21 cellular contexts compared by ENCODE assay signal in genomic region chr4:30753316-30753715, GRCh38. TPM values are rescaled to one million over a fixed set of nuclear protein-coding genes. Genes with fewer than 3 reads are reported as not detected.
DNase-seq lines count a peak whose midpoint lies in the region; FAIRE-seq and TF ChIP-seq lines count a peak whose summit lies in the region.
"Had no signal": no experiment of that assay in that cellular context is flagged by ENCODE, and none has a peak within 500 bp of the region (broad histone marks: within the 10 kb centered on the region; RNA-seq: fewer than 3 reads in every experiment).

No MANE protein-coding gene starts in this region.

- no peaks in the 10 kb centered on the region for H3K9me3 Mint-ChIP-seq in astrocyte (ENCODE audit: unreplicated experiment)
- H3K9me3 Mint-ChIP-seq: memory B cell, neural progenitor cell had no signal

- H3K4me3 Mint-ChIP-seq in astrocyte (ENCODE audit: unreplicated experiment): no peak overlapping the region
- H3K4me3 Mint-ChIP-seq: CD14-positive monocyte, memory B cell, neural progenitor cell had no signal

- no peaks in the 10 kb centered on the region for H3K27me3 Mint-ChIP-seq in astrocyte (ENCODE audit: low read depth, unreplicated experiment)
- H3K27me3 Mint-ChIP-seq: memory B cell had no signal

- FAIRE-seq in astrocyte (lab: Jason Lieb, UNC) (no peak), urothelium cell line (lab: Jason Lieb, UNC) (peak; percentile 98)

- no peaks in the 10 kb centered on the region for H3F3A ChIP-seq in MM.1S (ENCODE audit: insufficient read depth, low read length)

- H3K9ac ChIP-seq in astrocyte (ENCODE audit: low read length): no peak overlapping the region
- H3K9ac ChIP-seq in MM.1S (ENCODE audit: low read length): no peak overlapping the region
- H3K9ac ChIP-seq: neural progenitor cell had no signal

- H3K27me3 ChIP-seq in astrocyte (ENCODE audit: insufficient read depth, low read length): no peaks in the 10 kb centered on the region
- H3K27me3 ChIP-seq in MM.1S (replicated peaks; ENCODE audit: insufficient read depth, low read length): no peaks in the 10 kb centered on the region
- H3K27me3 ChIP-seq: gastrocnemius medialis, neural progenitor cell, suprapubic skin had no signal

- H4K20me1 ChIP-seq in astrocyte (ENCODE audit: insufficient read depth, low read length) (no peaks in the 10 kb centered on the region), MM.1S (ENCODE audit: insufficient read depth, low read length) (no peaks in the 10 kb centered on the region)

- DNase-seq in NCI-H2029 (lab: John Stamatoyannopoulos, UW): peak; percentile 5
- DNase-seq in NCI-H2029 treated with DMSO at 0.1 percent for 48 hours (lab: John Stamatoyannopoulos, UW): no peak
- DNase-seq in astrocyte (ENCODE audit: low read depth): peak; percentile 82
- peak; percentile 76 for DNase-seq in iris pigment epithelial cell (ENCODE audit: low read depth)
- peak; percentile 50 for DNase-seq in urothelium cell line (ENCODE audit: low spot score)
- no peak for DNase-seq in head of caudate nucleus
- DNase-seq in MM.1S: no peak
- no peak for DNase-seq in kidney tubule cell (ENCODE audit: low spot score)
- DNase-seq: activated CD8-positive, alpha-beta memory T cell treated with anti-CD3 and anti-CD28 coated beads, Interleukin-2, amount 50 U/mL, for 48 hours; activated naive CD4-positive, alpha-beta T cell treated with Interleukin-2 at 50 U/mL for 16 hours; effector CD4-positive, alpha-beta T cell; gastrocnemius medialis; NCI-H2107; NCI-H774; retina had no signal

- no peak overlapping the region for H3K4me3 ChIP-seq in astrocyte (ENCODE audit: insufficient read depth, low read depth, low read length)
- H3K4me3 ChIP-seq in MM.1S (ENCODE audit: low read length): no peak overlapping the region
- H3K4me3 ChIP-seq: gastrocnemius medialis, neural progenitor cell, suprapubic skin had no signal

- H3K4me2 ChIP-seq in astrocyte (ENCODE audit: low read length) (peak overlapping the region; percentile 42), MM.1S (ENCODE audit: low read depth, low read length) (no peak overlapping the region)
- H3K4me2 ChIP-seq: neural progenitor cell had no signal

- no peaks in the 10 kb centered on the region for H3K9me3 ChIP-seq in astrocyte (ENCODE audit: insufficient read depth, low read depth, low read length)
- no peaks in the 10 kb centered on the region for H3K9me3 ChIP-seq in MM.1S (replicated peaks; ENCODE audit: insufficient read depth, low read length)
- H3K9me3 ChIP-seq: gastrocnemius medialis, suprapubic skin had no signal

- peaks cover 52% of the 10 kb centered on the region for H3K4me1 ChIP-seq in astrocyte (ENCODE audit: insufficient read depth, low read length)
- no peaks in the 10 kb centered on the region for H3K4me1 ChIP-seq in MM.1S (ENCODE audit: low read length)
- H3K4me1 ChIP-seq: gastrocnemius medialis, neural progenitor cell, suprapubic skin had no signal

- no peak for TF ChIP-seq CTCF in astrocyte (IDR thresholded peaks at IDR 0.05; ENCODE audit: insufficient read depth, low read depth, low read length)
- no peak for TF ChIP-seq CTCF in MM.1S (IDR thresholded peaks at IDR 0.05; ENCODE audit: low read length)

- peak overlapping the region; percentile 45 for H3K27ac ChIP-seq in astrocyte (ENCODE audit: low read depth, low read length)
- H3K27ac ChIP-seq in MM.1S (ENCODE audit: low read length): no peak overlapping the region
- H3K27ac ChIP-seq: 22Rv1, gastrocnemius medialis, neural progenitor cell, suprapubic skin had no signal

- H3K36me3 ChIP-seq in astrocyte (ENCODE audit: insufficient read depth, low read length) (no peaks in the 10 kb centered on the region), MM.1S (replicated peaks; ENCODE audit: insufficient read depth, low read length) (no peaks in the 10 kb centered on the region)
- H3K36me3 ChIP-seq: gastrocnemius medialis, neural progenitor cell, suprapubic skin had no signal

- H3K36me3 Mint-ChIP-seq in astrocyte (ENCODE audit: low read depth, unreplicated experiment): peaks cover 2% of the 10 kb centered on the region
- H3K36me3 Mint-ChIP-seq: CD14-positive monocyte, memory B cell had no signal

- intact Hi-C loops in head of caudate nucleus (cut with DNase I): no loop called here

- H3K79me2 ChIP-seq in astrocyte (ENCODE audit: insufficient read depth, low read length) (no peaks in the 10 kb centered on the region), MM.1S (ENCODE audit: low read length) (no peaks in the 10 kb centered on the region)

- H2AFZ ChIP-seq in astrocyte (ENCODE audit: low read depth, low read length) (no peak overlapping the region), MM.1S (ENCODE audit: low read length) (no peak overlapping the region)
- H2AFZ ChIP-seq: neural progenitor cell had no signal

- peaks cover 32% of the 10 kb centered on the region for H3K4me1 Mint-ChIP-seq in astrocyte (ENCODE audit: low read depth, unreplicated experiment)
- H3K4me1 Mint-ChIP-seq: CD14-positive monocyte, memory B cell, neural progenitor cell had no signal

- H3K9me2 ChIP-seq in MM.1S (replicated peaks; ENCODE audit: insufficient read depth, low read length): no peaks in the 10 kb centered on the region

- H3K27ac Mint-ChIP-seq in astrocyte (ENCODE audit: unreplicated experiment): peak overlapping the region; percentile 84
- H3K27ac Mint-ChIP-seq: CD14-positive monocyte, memory B cell, neural progenitor cell had no signal

RNA-seq across cellular contexts. Expression of gene PCDH7, which starts 33.1 kb away (rescaled TPM):
- total RNA-seq in astrocyte: 40.8 and 45.4 TPM in 2 replicates
- total RNA-seq: T-helper 1 cell treated with Interleukin-12 subunit alpha and Interleukin-12 subunit beta and Interleukin-4 antibody, amounts not matched to agents 30 ng/mL and 1 ng/mL, for 36 hours had no signal

Comparison
In these comparisons a context has a peak if more than half of its experiments do, and no peak if none do; other contexts are left out.
1. DNase-seq: peak in NCI-H2029 (single experiment), astrocyte (single experiment), iris pigment epithelial cell (single experiment) and urothelium cell line (single experiment); none in NCI-H2029 treated with DMSO at 0.1 percent for 48 hours (single experiment), head of caudate nucleus (0 of 42), MM.1S (single experiment) and kidney tubule cell (single experiment).